ENCODE assay signal across 8 cellular contexts in the genomic region with DNA sequence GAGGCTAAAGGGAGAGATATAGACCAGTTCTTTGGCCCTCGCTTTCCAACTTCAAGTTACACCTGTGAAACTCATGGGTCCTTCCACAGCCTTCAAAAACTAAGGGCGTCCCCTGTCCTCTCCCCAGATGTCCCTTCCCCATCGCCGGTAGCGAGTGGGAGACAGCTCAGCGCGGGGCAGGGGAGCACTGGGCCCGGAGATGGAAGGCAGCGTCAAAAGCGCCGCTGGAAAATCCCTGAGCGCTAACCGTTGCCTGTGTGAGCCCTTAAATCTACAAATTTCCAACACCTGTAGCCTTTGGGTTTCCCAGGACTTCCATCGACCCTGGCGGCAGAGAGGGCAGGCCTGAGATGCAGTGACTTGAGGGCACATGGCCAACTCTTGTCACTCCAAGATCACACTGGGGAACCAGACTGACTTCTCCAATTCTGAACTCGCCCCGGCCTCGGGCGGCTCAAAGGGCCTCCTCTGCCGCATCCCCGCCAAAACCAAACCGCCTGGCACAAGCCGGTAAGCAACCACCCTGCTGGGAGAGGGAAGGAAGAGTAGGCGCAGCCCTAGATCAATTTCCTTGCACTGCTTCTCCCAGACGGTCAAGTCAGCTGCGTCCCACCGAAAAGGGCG. TPM values are rescaled to one million over a fixed set of nuclear protein-coding genes. Genes with fewer than 3 reads are reported as not detected.
DNase-seq lines count a peak whose midpoint lies in the region; ATAC-seq and TF ChIP-seq lines count a peak whose summit lies in the region.

No MANE protein-coding gene starts in this region.

- TF ChIP-seq CTCF in Peyer's patch (IDR thresholded peaks at IDR 0.05) = no peak

- peak; percentile 31 for DNase-seq in NCI-H146 (lab: John Stamatoyannopoulos, UW)
- no peak for DNase-seq in NCI-H146 treated with DMSO at 0.1 percent for 48 hours (lab: John Stamatoyannopoulos, UW; ENCODE audit: unreplicated experiment)
- peak in 1 of 3 donors; percentile 64 for DNase-seq in Peyer's patch
- peak in 6 of 61 donors; percentile 4 to 43 (median 16) for DNase-seq in caudate nucleus (lab: John Stamatoyannopoulos, UW)
- peak; percentile 12 for DNase-seq in stimulated activated naive CD8-positive, alpha-beta T cell treated with anti-CD3 and anti-CD28 coated beads, Interleukin-15, Interleukin-2, amounts not matched to agents 100 U/mL and 50 U/mL, for 24 hours
- no peak for DNase-seq in dermis blood vessel endothelial cell

- no peak for TF ChIP-seq POLR2A in Peyer's patch (IDR thresholded peaks at IDR 0.05)

- H3K27ac ChIP-seq in Peyer's patch (peak overlapping the region; percentile 77 to 94 (median 88)), caudate nucleus (ENCODE audit: low read depth, low read length) (peak overlapping the region; percentile 83), layer of hippocampus (ENCODE audit: low read depth, low read length) (peak overlapping the region; percentile 89)

- H3K9me3 ChIP-seq in Peyer's patch = peaks cover 0 to 7% (median 0%) of the 10 kb centered on the region in 4 donors

- no peaks in the 10 kb centered on the region for H3K36me3 ChIP-seq in Peyer's patch

- ATAC-seq in stimulated activated naive CD8-positive, alpha-beta T cell treated with anti-CD3 and anti-CD28 coated beads, Interleukin-15, Interleukin-2, amounts not matched to agents 100 U/mL and 50 U/mL, for 24 hours = no peak
- ATAC-seq in GM19351 (IDR thresholded peaks at IDR 0.05; ENCODE audit: unreplicated experiment) = no peak

- peak overlapping the region; percentile 60 to 73 (median 70) for H3K4me3 ChIP-seq in Peyer's patch

- H3K27me3 ChIP-seq in Peyer's patch (no peaks in the 10 kb centered on the region), layer of hippocampus (ENCODE audit: control insufficient read depth, insufficient read depth, low read length) (peaks cover 2% of the 10 kb centered on the region)

- H3K4me1 ChIP-seq in Peyer's patch = peaks cover 0 to 18% (median 7%) of the 10 kb centered on the region in 4 donors

RNA-seq across cellular contexts. Expression of a gene that starts 0.9 kb away (rescaled TPM):
- total RNA-seq in Peyer's patch = 100 to 1,000 TPM; 114 to 240 (median 196) TPM
- total RNA-seq in dermis blood vessel endothelial cell = 283 and 362 TPM in 2 replicates

Comparison
In these comparisons a context has a peak if more than half of its experiments do, and no peak if none do; other contexts are left out.
1. DNase-seq: peak in NCI-H146 (single experiment) and stimulated activated naive CD8-positive, alpha-beta T cell treated with anti-CD3 and anti-CD28 coated beads, Interleukin-15, Interleukin-2, amounts not matched to agents 100 U/mL and 50 U/mL, for 24 hours (single experiment); none in NCI-H146 treated with DMSO at 0.1 percent for 48 hours (single experiment) and dermis blood vessel endothelial cell (single experiment).
2. Peak in every context shown above with its lines, with median percentiles within 50 percentile points of each other: H3K27ac ChIP-seq.